Comparison of ENCODE assay signal across 1 cellular context in genomic region chr14:24838945-24839616, GRCh38.
A peak's percentile ranks its signal among the peaks of the same experiment; 100 is the strongest.
TF ChIP-seq lines count a peak whose summit lies in the region.

No MANE protein-coding gene starts in this region.

TF ChIP-seq in HepG2, 621 proteins besides CTCF, POLR2A, EP300 and RAD21 (continued from another document and continues in another):
- no peak for TF ChIP-seq ZNF281 (CRISPR knock-in tag; IDR thresholded peaks at IDR 0.05; ENCODE audit: borderline replicate concordance)
- no peak for TF ChIP-seq PITX1 (CRISPR knock-in tag; IDR thresholded peaks at IDR 0.05)
- no peak for TF ChIP-seq REPIN1 (CRISPR knock-in tag; IDR thresholded peaks at IDR 0.05; ENCODE audit: borderline replicate concordance, low read depth)
- TF ChIP-seq CBX5 (CRISPR knock-in tag; IDR thresholded peaks at IDR 0.05; ENCODE audit: borderline replicate concordance), result no peak
- 0 out of 2 replicates have a peak, but pooled peaks have one; percentile 12 for TF ChIP-seq ELF4 (CRISPR knock-in tag; IDR thresholded peaks at IDR 0.05; ENCODE audit: borderline replicate concordance)
- 0 out of 2 replicates have a peak, but pooled peaks have one; percentile 7 for TF ChIP-seq LRRFIP1 (CRISPR knock-in tag; conservative IDR thresholded peaks at IDR 0.05)
- 0 out of 2 replicates have a peak, but pooled peaks have one; percentile 38 for TF ChIP-seq ZNF557 (CRISPR knock-in tag; IDR thresholded peaks at IDR 0.05)
- 0 out of 2 replicates have a peak, but pooled peaks have one; percentile 1 for TF ChIP-seq ZFP62 (CRISPR knock-in tag; IDR thresholded peaks at IDR 0.05)
- peak; percentile 26; the same call in 1 of the 2 replicates for TF ChIP-seq SP5 (CRISPR knock-in tag; IDR thresholded peaks at IDR 0.05; ENCODE audit: borderline replicate concordance, low read depth)
- TF ChIP-seq SOX6 (IDR thresholded peaks at IDR 0.05), result no peak
- no peak for TF ChIP-seq SOX6 (CRISPR knock-in tag; IDR thresholded peaks at IDR 0.05)
- no peak for TF ChIP-seq ETV5 (CRISPR knock-in tag; IDR thresholded peaks at IDR 0.05; ENCODE audit: borderline replicate concordance)
- TF ChIP-seq, protein P1, sequence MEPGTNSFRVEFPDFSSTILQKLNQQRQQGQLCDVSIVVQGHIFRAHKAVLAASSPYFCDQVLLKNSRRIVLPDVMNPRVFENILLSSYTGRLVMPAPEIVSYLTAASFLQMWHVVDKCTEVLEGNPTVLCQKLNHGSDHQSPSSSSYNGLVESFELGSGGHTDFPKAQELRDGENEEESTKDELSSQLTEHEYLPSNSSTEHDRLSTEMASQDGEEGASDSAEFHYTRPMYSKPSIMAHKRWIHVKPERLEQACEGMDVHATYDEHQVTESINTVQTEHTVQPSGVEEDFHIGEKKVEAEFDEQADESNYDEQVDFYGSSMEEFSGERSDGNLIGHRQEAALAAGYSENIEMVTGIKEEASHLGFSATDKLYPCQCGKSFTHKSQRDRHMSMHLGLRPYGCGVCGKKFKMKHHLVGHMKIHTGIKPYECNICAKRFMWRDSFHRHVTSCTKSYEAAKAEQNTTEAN (CRISPR knock-in tag; conservative IDR thresholded peaks at IDR 0.05), result peak; percentile 29; the same call in 1 of the 2 replicates
- no peak for TF ChIP-seq TCF7L2 (IDR thresholded peaks at IDR 0.05; ENCODE audit: low read depth, low read length)
- 0 out of 2 replicates have a peak, but pooled peaks have one; percentile 19 for TF ChIP-seq KDM5A (IDR thresholded peaks at IDR 0.05; ENCODE audit: borderline replicate concordance, low read length)
- TF ChIP-seq ARNTL (CRISPR knock-in tag; IDR thresholded peaks at IDR 0.05), result no peak; the same call in 1 of the 2 replicates
- peak; percentile 51; the same call in 1 of the 2 replicates for TF ChIP-seq ZNF644 (CRISPR knock-in tag; IDR thresholded peaks at IDR 0.05; ENCODE audit: low read depth)
- no peak for TF ChIP-seq ZSCAN21 (CRISPR knock-in tag; IDR thresholded peaks at IDR 0.05; ENCODE audit: borderline replicate concordance)
- TF ChIP-seq ZNF121 (CRISPR knock-in tag; IDR thresholded peaks at IDR 0.05), result no peak
- no peak for TF ChIP-seq ZMYM4 (CRISPR knock-in tag; IDR thresholded peaks at IDR 0.05)
- TF ChIP-seq, protein P2, sequence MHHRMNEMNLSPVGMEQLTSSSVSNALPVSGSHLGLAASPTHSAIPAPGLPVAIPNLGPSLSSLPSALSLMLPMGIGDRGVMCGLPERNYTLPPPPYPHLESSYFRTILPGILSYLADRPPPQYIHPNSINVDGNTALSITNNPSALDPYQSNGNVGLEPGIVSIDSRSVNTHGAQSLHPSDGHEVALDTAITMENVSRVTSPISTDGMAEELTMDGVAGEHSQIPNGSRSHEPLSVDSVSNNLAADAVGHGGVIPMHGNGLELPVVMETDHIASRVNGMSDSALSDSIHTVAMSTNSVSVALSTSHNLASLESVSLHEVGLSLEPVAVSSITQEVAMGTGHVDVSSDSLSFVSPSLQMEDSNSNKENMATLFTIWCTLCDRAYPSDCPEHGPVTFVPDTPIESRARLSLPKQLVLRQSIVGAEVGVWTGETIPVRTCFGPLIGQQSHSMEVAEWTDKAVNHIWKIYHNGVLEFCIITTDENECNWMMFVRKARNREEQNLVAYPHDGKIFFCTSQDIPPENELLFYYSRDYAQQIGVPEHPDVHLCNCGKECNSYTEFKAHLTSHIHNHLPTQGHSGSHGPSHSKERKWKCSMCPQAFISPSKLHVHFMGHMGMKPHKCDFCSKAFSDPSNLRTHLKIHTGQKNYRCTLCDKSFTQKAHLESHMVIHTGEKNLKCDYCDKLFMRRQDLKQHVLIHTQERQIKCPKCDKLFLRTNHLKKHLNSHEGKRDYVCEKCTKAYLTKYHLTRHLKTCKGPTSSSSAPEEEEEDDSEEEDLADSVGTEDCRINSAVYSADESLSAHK (CRISPR knock-in tag; IDR thresholded peaks at IDR 0.05; ENCODE audit: borderline replicate concordance), result no peak
- peak; percentile 60; the same call in 1 of the 2 replicates for TF ChIP-seq MIER2 (CRISPR knock-in tag; IDR thresholded peaks at IDR 0.05)
- TF ChIP-seq ZNF431 (CRISPR knock-in tag; IDR thresholded peaks at IDR 0.05; ENCODE audit: borderline replicate concordance, low read depth), result no peak
- 0 out of 2 replicates have a peak, but pooled peaks have one; percentile 14 for TF ChIP-seq CEBPG (CRISPR knock-in tag; IDR thresholded peaks at IDR 0.05)
- TF ChIP-seq, protein P3, sequence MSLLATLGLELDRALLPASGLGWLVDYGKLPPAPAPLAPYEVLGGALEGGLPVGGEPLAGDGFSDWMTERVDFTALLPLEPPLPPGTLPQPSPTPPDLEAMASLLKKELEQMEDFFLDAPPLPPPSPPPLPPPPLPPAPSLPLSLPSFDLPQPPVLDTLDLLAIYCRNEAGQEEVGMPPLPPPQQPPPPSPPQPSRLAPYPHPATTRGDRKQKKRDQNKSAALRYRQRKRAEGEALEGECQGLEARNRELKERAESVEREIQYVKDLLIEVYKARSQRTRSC (CRISPR knock-in tag; IDR thresholded peaks at IDR 0.05; ENCODE audit: low read depth), result 0 out of 2 replicates have a peak, but pooled peaks have one; percentile 43
- no peak for TF ChIP-seq TGIF2 (CRISPR knock-in tag; IDR thresholded peaks at IDR 0.05)
- no peak for TF ChIP-seq YEATS4 (CRISPR knock-in tag; IDR thresholded peaks at IDR 0.05; ENCODE audit: borderline replicate concordance)
- TF ChIP-seq, protein P4, sequence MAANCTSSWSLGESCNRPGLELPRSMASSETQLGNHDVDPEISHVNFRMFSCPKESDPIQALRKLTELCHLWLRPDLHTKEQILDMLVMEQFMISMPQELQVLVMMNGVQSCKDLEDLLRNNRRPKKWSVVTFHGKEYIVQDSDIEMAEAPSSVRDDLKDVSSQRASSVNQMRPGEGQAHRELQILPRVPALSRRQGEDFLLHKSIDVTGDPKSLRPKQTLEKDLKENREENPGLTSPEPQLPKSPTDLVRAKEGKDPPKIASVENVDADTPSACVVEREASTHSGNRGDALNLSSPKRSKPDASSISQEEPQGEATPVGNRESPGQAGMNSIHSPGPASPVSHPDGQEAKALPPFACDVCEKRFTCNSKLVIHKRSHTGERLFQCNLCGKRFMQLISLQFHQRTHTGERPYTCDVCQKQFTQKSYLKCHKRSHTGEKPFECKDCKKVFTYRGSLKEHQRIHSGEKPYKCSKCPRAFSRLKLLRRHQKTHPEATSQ (CRISPR knock-in tag; IDR thresholded peaks at IDR 0.05; ENCODE audit: borderline replicate concordance), result 0 out of 2 replicates have a peak, but pooled peaks have one; percentile 11
- TF ChIP-seq ZKSCAN1 (IDR thresholded peaks at IDR 0.05; ENCODE audit: low read length), result no peak
- 0 out of 2 replicates have a peak, but pooled peaks have one; percentile 16 for TF ChIP-seq ZKSCAN8 (CRISPR knock-in tag; IDR thresholded peaks at IDR 0.05; ENCODE audit: borderline replicate concordance)
- TF ChIP-seq ZFP36 (IDR thresholded peaks at IDR 0.05; ENCODE audit: borderline replicate concordance, low read depth, low read length, partially characterized antibody), result no peak
- TF ChIP-seq CAMTA2 (CRISPR knock-in tag; IDR thresholded peaks at IDR 0.05; ENCODE audit: borderline replicate concordance), result no peak
- TF ChIP-seq ZNF350 (CRISPR knock-in tag; IDR thresholded peaks at IDR 0.05; ENCODE audit: borderline replicate concordance, low read depth), result no peak
- TF ChIP-seq NR2C2 (CRISPR knock-in tag; IDR thresholded peaks at IDR 0.05; ENCODE audit: borderline replicate concordance), result no peak
- no peak for TF ChIP-seq TCF12 (IDR thresholded peaks at IDR 0.05)
- TF ChIP-seq TCF12 (CRISPR knock-in tag; IDR thresholded peaks at IDR 0.05), result 0 out of 2 replicates have a peak, but pooled peaks have one; percentile 20
- TF ChIP-seq FOXK1 (CRISPR knock-in tag; IDR thresholded peaks at IDR 0.05; ENCODE audit: borderline replicate concordance, low read depth), result no peak
- TF ChIP-seq, protein P5, sequence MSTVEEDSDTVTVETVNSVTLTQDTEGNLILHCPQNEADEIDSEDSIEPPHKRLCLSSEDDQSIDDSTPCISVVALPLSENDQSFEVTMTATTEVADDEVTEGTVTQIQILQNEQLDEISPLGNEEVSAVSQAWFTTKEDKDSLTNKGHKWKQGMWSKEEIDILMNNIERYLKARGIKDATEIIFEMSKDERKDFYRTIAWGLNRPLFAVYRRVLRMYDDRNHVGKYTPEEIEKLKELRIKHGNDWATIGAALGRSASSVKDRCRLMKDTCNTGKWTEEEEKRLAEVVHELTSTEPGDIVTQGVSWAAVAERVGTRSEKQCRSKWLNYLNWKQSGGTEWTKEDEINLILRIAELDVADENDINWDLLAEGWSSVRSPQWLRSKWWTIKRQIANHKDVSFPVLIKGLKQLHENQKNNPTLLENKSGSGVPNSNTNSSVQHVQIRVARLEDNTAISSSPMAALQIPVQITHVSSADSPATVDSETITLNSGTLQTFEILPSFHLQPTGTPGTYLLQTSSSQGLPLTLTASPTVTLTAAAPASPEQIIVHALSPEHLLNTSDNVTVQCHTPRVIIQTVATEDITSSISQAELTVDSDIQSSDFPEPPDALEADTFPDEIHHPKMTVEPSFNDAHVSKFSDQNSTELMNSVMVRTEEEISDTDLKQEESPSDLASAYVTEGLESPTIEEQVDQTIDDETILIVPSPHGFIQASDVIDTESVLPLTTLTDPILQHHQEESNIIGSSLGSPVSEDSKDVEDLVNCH (CRISPR knock-in tag; IDR thresholded peaks at IDR 0.05), result no peak
- TF ChIP-seq ZHX2 (IDR thresholded peaks at IDR 0.05; ENCODE audit: low read depth), result no peak
- TF ChIP-seq ZHX2 (CRISPR knock-in tag; IDR thresholded peaks at IDR 0.05; ENCODE audit: borderline replicate concordance), result 0 out of 2 replicates have a peak, but pooled peaks have one; percentile 15
- TF ChIP-seq MED1 (CRISPR knock-in tag; IDR thresholded peaks at IDR 0.05), result no peak
- TF ChIP-seq ZNF572 (CRISPR knock-in tag; IDR thresholded peaks at IDR 0.05), result no peak
- TF ChIP-seq SALL2 (CRISPR knock-in tag; IDR thresholded peaks at IDR 0.05), result no peak
- TF ChIP-seq ZNF12 (CRISPR knock-in tag; IDR thresholded peaks at IDR 0.05), result peak; percentile 20; the same call in 1 of the 2 replicates
